1 cellular context compared by ENCODE assay signal in the genomic region with DNA sequence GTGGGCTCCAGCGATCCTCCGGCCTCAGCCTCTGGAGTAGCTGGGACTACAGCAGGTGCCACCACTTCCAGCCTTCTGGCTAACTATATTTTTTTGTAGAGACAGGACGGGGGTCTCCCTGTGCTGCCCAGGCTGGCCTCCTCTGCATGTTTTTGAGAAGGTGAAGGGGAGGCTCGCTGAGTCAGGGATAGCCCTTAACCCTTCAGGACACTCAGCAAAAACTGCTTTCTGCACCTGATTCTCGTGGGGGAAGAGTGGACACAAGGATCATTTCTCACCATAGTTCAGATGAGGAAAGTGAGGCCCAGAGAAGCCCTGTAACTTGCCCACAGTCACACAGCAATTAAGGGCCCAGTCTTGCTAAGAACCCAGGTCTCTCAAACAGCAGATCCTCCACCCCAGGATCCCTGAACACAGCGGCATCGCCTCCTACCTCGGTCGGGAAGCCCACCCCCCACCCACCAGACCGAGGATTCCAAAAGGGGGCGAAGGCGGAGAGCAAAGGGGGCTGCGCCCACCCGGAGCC.
TF ChIP-seq lines count a peak whose summit lies in the region.

No MANE protein-coding gene starts in this region.

TF ChIP-seq in K562, 482 proteins besides CTCF, POLR2A, EP300 and RAD21:
- peak; percentile 54; the same call in 1 of the 2 replicates for TF ChIP-seq SMARCA5 (IDR thresholded peaks at IDR 0.05)
- TF ChIP-seq RBM25 (IDR thresholded peaks at IDR 0.05; ENCODE audit: low read depth, low read length, severe bottlenecking) = peak; percentile 43
- TF ChIP-seq ZNF316 (IDR thresholded peaks at IDR 0.05) = peak; percentile 20; the same call in 1 of the 2 replicates
- TF ChIP-seq HDAC2 (IDR thresholded peaks at IDR 0.05) = 0 out of 2 replicates have a peak, but pooled peaks have one; percentile 26
- no peak for TF ChIP-seq PTRF (tag; IDR thresholded peaks at IDR 0.05)
- TF ChIP-seq KDM1A (IDR thresholded peaks at IDR 0.05) = peak in 1 of 2 experiments; percentile 7; a peak in 1 of 4 replicates
- peak; percentile 57; the same call in 1 of the 2 replicates for TF ChIP-seq BCOR (IDR thresholded peaks at IDR 0.05)
- TF ChIP-seq ZFP36 (IDR thresholded peaks at IDR 0.05; ENCODE audit: low read depth, low read length, partially characterized antibody) = peak; percentile 85
- TF ChIP-seq ZNF121 (CRISPR knock-in tag; conservative IDR thresholded peaks at IDR 0.05) = no peak
TF ChIP-seq in K562: peak in this region for 7.
